24 cellular contexts compared by ENCODE assay signal in genomic region chr10:48834189-48834965, GRCh38.
"Had no signal": no experiment of that assay in that cellular context is flagged by ENCODE, and none has a peak within 500 bp of the region (broad histone marks: within the 10 kb centered on the region; RNA-seq: fewer than 3 reads in every experiment).

No MANE protein-coding gene starts in this region.

- ATAC-seq: left lung; lower lobe of right lung; natural killer cell; stimulated activated effector memory CD8-positive, alpha-beta T cell treated with anti-CD3 and anti-CD28 coated beads, Interleukin-12 subunit alpha, Interleukin-12 subunit beta, amount 100 ng/mL, for 72 hours; upper lobe of right lung had no signal

- H3K4me3 ChIP-seq: coronary artery, esophagus squamous epithelium, left lung, lower lobe of right lung, ovary, sigmoid colon, thoracic aorta, tibial nerve, upper lobe of right lung, vagina had no signal

- H3K36me3 Mint-ChIP-seq: natural killer cell; stimulated activated effector memory CD8-positive, alpha-beta T cell treated with anti-CD3 and anti-CD28 coated beads, Interleukin-12 subunit alpha, Interleukin-12 subunit beta, amount 100 ng/mL, for 72 hours had no signal

- H3K27ac Mint-ChIP-seq: immature natural killer cell; natural killer cell; stimulated activated effector memory CD8-positive, alpha-beta T cell treated with anti-CD3 and anti-CD28 coated beads, Interleukin-12 subunit alpha, Interleukin-12 subunit beta, amount 100 ng/mL, for 72 hours; stimulated activated naive CD8-positive, alpha-beta T cell treated with anti-CD3 and anti-CD28 coated beads, Interleukin-15, Interleukin-2, amounts not matched to agents 100 ng/mL and 50 ng/mL, for 24 hours had no signal

- H3K4me3 Mint-ChIP-seq: immature natural killer cell; natural killer cell; stimulated activated effector memory CD8-positive, alpha-beta T cell treated with anti-CD3 and anti-CD28 coated beads, Interleukin-12 subunit alpha, Interleukin-12 subunit beta, amount 100 ng/mL, for 72 hours; stimulated activated naive CD8-positive, alpha-beta T cell treated with anti-CD3 and anti-CD28 coated beads, Interleukin-15, Interleukin-2, amounts not matched to agents 100 ng/mL and 50 ng/mL, for 24 hours had no signal

- H3K4me1 Mint-ChIP-seq: immature natural killer cell; natural killer cell; stimulated activated effector memory CD8-positive, alpha-beta T cell treated with anti-CD3 and anti-CD28 coated beads, Interleukin-12 subunit alpha, Interleukin-12 subunit beta, amount 100 ng/mL, for 72 hours had no signal

- DNase-seq: dermis blood vessel endothelial cell; effector memory CD4-positive, alpha-beta T cell; esophagus squamous epithelium; foreskin melanocyte; glutamatergic neuron; hypothalamus; immature natural killer cell; kidney; left lung; lower lobe of right lung; natural killer cell; occipital lobe; ovary; sigmoid colon; stimulated activated CD4-positive, alpha-beta T cell treated with anti-CD3 and anti-CD28 coated beads, Interleukin-2, amount 100 ng/mL, for 24 hours; stimulated activated CD4-positive, alpha-beta T cell treated with anti-CD3 and anti-CD28 coated beads, Interleukin-4, amount 100 ng/mL, for 24 hours; upper lobe of right lung had no signal

- H3K9me3 Mint-ChIP-seq: stimulated activated effector memory CD8-positive, alpha-beta T cell treated with anti-CD3 and anti-CD28 coated beads, Interleukin-12 subunit alpha, Interleukin-12 subunit beta, amount 100 ng/mL, for 72 hours; stimulated activated naive CD8-positive, alpha-beta T cell treated with anti-CD3 and anti-CD28 coated beads, Interleukin-15, Interleukin-2, amounts not matched to agents 100 ng/mL and 50 ng/mL, for 24 hours had no signal

- H3K27ac ChIP-seq: coronary artery, esophagus squamous epithelium, left lung, lower lobe of right lung, ovary, sigmoid colon, thoracic aorta, tibial nerve, upper lobe of right lung, vagina had no signal

- H3K36me3 ChIP-seq: esophagus squamous epithelium, lower lobe of right lung, ovary, sigmoid colon, thoracic aorta, upper lobe of right lung, vagina had no signal

- H3K4me1 ChIP-seq: esophagus squamous epithelium, left lung, lower lobe of right lung, sigmoid colon, upper lobe of right lung, vagina had no signal

- FAIRE-seq: endothelial cell of umbilical vein, kidney had no signal

- H3K27me3 Mint-ChIP-seq: stimulated activated naive CD8-positive, alpha-beta T cell treated with anti-CD3 and anti-CD28 coated beads, Interleukin-15, Interleukin-2, amounts not matched to agents 100 ng/mL and 50 ng/mL, for 24 hours had no signal

- H3K27me3 ChIP-seq: esophagus squamous epithelium, left lung, ovary, sigmoid colon, tibial nerve, upper lobe of right lung, vagina had no signal

- H3K9me3 ChIP-seq: esophagus squamous epithelium, left lung, lower lobe of right lung, ovary, thoracic aorta, tibial nerve, upper lobe of right lung, vagina had no signal
